In the genomic region with DNA sequence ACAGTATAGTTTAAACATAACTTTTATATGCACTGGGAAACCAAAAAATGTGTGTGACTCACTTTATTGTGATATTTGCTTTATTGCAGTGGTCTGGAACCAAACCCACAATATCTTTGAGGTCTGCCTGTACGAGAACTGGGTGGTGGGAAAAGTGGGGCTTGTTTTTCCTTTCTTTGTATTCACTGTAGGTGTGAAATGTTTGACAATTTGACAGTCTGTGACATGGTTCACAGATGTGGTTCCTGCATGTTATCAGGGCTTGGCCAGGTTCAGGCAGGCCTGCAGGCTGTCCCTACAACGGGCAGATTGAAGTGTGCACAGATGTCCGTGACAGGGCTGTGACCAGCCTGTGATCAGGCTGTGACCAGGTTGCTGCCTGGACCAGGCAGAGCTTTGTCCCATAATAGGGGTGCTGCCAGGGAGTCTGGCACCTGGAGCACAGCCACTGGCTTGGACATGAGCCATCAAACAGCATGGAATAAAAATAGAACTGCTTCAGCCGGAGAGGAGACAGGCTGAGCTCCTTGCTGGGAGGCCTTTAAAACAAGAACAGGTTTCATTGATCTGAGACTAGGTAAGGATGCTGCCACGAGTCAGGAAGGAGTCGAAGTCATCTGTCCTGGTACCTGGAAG, we compare ENCODE assay signal across 2 cellular contexts.
TF ChIP-seq lines count a peak whose summit lies in the region.

No MANE protein-coding gene starts in this region.

TF ChIP-seq in liver, 16 proteins besides CTCF, POLR2A, EP300 and RAD21 (continued from another document):
- TF ChIP-seq, protein P1, sequence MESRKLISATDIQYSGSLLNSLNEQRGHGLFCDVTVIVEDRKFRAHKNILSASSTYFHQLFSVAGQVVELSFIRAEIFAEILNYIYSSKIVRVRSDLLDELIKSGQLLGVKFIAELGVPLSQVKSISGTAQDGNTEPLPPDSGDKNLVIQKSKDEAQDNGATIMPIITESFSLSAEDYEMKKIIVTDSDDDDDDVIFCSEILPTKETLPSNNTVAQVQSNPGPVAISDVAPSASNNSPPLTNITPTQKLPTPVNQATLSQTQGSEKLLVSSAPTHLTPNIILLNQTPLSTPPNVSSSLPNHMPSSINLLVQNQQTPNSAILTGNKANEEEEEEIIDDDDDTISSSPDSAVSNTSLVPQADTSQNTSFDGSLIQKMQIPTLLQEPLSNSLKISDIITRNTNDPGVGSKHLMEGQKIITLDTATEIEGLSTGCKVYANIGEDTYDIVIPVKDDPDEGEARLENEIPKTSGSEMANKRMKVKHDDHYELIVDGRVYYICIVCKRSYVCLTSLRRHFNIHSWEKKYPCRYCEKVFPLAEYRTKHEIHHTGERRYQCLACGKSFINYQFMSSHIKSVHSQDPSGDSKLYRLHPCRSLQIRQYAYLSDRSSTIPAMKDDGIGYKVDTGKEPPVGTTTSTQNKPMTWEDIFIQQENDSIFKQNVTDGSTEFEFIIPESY (IDR thresholded peaks at IDR 0.05), result peak; percentile 70
- TF ChIP-seq HNF4G (IDR thresholded peaks at IDR 0.05) (no peak), GABPA (IDR thresholded peaks at IDR 0.05 in 1 of 2, conservative IDR thresholded peaks at IDR 0.05 in 1 of 2) (peak in 1 of 2 donors; percentile 41), JUND (IDR thresholded peaks at IDR 0.05) (no peak), HNF4A (conservative IDR thresholded peaks at IDR 0.05) (peak; percentile 42 to 85), EGR1 (IDR thresholded peaks at IDR 0.05; ENCODE audit: low read depth in 2 of 2) (peak in 1 of 2 donors; percentile 50), SP1 (IDR thresholded peaks at IDR 0.05) (peak; percentile 51)
- TF ChIP-seq, protein P2, sequence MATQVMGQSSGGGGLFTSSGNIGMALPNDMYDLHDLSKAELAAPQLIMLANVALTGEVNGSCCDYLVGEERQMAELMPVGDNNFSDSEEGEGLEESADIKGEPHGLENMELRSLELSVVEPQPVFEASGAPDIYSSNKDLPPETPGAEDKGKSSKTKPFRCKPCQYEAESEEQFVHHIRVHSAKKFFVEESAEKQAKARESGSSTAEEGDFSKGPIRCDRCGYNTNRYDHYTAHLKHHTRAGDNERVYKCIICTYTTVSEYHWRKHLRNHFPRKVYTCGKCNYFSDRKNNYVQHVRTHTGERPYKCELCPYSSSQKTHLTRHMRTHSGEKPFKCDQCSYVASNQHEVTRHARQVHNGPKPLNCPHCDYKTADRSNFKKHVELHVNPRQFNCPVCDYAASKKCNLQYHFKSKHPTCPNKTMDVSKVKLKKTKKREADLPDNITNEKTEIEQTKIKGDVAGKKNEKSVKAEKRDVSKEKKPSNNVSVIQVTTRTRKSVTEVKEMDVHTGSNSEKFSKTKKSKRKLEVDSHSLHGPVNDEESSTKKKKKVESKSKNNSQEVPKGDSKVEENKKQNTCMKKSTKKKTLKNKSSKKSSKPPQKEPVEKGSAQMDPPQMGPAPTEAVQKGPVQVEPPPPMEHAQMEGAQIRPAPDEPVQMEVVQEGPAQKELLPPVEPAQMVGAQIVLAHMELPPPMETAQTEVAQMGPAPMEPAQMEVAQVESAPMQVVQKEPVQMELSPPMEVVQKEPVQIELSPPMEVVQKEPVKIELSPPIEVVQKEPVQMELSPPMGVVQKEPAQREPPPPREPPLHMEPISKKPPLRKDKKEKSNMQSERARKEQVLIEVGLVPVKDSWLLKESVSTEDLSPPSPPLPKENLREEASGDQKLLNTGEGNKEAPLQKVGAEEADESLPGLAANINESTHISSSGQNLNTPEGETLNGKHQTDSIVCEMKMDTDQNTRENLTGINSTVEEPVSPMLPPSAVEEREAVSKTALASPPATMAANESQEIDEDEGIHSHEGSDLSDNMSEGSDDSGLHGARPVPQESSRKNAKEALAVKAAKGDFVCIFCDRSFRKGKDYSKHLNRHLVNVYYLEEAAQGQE (IDR thresholded peaks at IDR 0.05), result peak; percentile 69

TF ChIP-seq in HepG2, 621 proteins besides CTCF, POLR2A, EP300 and RAD21 (continued from another document):
- TF ChIP-seq, protein P3, sequence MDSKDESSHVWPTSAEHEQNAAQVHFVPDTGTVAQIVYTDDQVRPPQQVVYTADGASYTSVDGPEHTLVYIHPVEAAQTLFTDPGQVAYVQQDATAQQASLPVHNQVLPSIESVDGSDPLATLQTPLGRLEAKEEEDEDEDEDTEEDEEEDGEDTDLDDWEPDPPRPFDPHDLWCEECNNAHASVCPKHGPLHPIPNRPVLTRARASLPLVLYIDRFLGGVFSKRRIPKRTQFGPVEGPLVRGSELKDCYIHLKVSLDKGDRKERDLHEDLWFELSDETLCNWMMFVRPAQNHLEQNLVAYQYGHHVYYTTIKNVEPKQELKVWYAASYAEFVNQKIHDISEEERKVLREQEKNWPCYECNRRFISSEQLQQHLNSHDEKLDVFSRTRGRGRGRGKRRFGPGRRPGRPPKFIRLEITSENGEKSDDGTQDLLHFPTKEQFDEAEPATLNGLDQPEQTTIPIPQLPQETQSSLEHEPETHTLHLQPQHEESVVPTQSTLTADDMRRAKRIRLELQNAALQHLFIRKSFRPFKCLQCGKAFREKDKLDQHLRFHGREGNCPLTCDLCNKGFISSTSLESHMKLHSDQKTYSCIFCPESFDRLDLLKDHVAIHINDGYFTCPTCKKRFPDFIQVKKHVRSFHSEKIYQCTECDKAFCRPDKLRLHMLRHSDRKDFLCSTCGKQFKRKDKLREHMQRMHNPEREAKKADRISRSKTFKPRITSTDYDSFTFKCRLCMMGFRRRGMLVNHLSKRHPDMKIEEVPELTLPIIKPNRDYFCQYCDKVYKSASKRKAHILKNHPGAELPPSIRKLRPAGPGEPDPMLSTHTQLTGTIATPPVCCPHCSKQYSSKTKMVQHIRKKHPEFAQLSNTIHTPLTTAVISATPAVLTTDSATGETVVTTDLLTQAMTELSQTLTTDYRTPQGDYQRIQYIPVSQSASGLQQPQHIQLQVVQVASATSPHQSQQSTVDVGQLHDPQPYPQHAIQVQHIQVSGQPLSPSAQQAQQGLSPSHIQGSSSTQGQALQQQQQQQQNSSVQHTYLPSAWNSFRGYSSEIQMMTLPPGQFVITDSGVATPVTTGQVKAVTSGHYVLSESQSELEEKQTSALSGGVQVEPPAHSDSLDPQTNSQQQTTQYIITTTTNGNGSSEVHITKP (CRISPR knock-in tag; IDR thresholded peaks at IDR 0.05; ENCODE audit: low read depth), result no peak
- TF ChIP-seq, protein P4, sequence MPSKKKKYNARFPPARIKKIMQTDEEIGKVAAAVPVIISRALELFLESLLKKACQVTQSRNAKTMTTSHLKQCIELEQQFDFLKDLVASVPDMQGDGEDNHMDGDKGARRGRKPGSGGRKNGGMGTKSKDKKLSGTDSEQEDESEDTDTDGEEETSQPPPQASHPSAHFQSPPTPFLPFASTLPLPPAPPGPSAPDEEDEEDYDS (CRISPR knock-in tag; IDR thresholded peaks at IDR 0.05), result no peak
- TF ChIP-seq ZNF75D (CRISPR knock-in tag; IDR thresholded peaks at IDR 0.05; ENCODE audit: borderline replicate concordance), result no peak
